8 cellular contexts compared by ENCODE assay signal in the genomic region with DNA sequence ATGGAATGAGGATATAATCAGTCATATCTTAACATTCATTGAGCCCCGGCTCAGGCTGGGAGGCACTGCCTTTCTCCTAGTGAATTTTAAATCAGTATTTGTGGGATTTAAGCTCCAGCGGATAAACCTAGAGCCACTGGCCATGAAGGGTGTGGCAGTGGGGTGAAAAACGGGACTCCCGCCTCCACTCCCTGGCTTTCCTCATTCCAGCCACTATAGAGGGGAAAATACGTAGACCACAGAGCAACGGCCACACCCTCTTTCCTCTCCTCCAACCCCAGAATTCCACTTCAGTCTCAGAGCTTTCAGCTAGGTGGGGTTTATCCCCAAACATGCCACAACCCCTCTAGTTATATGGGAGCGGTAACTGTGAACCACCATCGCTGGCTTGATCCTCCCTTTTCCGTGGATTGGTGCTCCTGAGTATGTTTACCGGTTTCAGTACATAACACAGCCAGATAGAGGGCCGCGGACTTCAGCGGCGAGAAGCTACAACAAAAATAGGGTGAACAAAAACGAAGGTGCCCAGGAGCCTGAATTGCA.
DNase-seq lines count a peak whose midpoint lies in the region; ATAC-seq, FAIRE-seq and TF ChIP-seq lines count a peak whose summit lies in the region.

No MANE protein-coding gene starts in this region.

- peak overlapping the region; percentile 55 for H3K4me3 Mint-ChIP-seq in astrocyte (ENCODE audit: unreplicated experiment)

- no peaks in the 10 kb centered on the region for H3K9me1 ChIP-seq in keratinocyte (ENCODE audit: control insufficient read depth, extremely low read depth, insufficient read depth, low read length)

- H3K36me3 ChIP-seq in astrocyte (ENCODE audit: insufficient read depth, low read length) (peaks cover 8% of the 10 kb centered on the region), keratinocyte (ENCODE audit: control insufficient read depth in 2 of 2, extremely low read depth in 1 of 2, insufficient read depth in 2 of 2, low read length in 2 of 2) (peaks cover 14 to 23% of the 10 kb centered on the region in 2 experiments)

- H3K4me1 Mint-ChIP-seq in astrocyte (ENCODE audit: low read depth, unreplicated experiment): peaks cover 76% of the 10 kb centered on the region

- DNase-seq in NCI-H748 (lab: John Stamatoyannopoulos, UW; ENCODE audit: unreplicated experiment) (peak; percentile 36), NCI-H748 treated with DMSO at 0.1 percent for 48 hours (lab: John Stamatoyannopoulos, UW) (no peak), astrocyte (ENCODE audit: low read depth) (peak; percentile 65), keratinocyte (ENCODE audit: low read depth, low spot score) (no peak)

- H3K4me2 ChIP-seq in astrocyte (ENCODE audit: low read length) (peak overlapping the region; percentile 87), keratinocyte (ENCODE audit: control insufficient read depth, extremely low read depth, insufficient read depth, low read depth, low read length) (peak overlapping the region; percentile 76)

- H3K36me3 Mint-ChIP-seq in astrocyte (ENCODE audit: low read depth, unreplicated experiment): peaks cover 25% of the 10 kb centered on the region

- H3K9me3 Mint-ChIP-seq in astrocyte (ENCODE audit: unreplicated experiment): no peaks in the 10 kb centered on the region

- H3K27me3 ChIP-seq in astrocyte (ENCODE audit: insufficient read depth, low read length) (no peaks in the 10 kb centered on the region), keratinocyte (ENCODE audit: control insufficient read depth, extremely low read depth, insufficient read depth, low read length) (no peaks in the 10 kb centered on the region)

- no peaks in the 10 kb centered on the region for H3K27me3 Mint-ChIP-seq in astrocyte (ENCODE audit: low read depth, unreplicated experiment)

- H3K27ac ChIP-seq in astrocyte (ENCODE audit: low read depth, low read length) (peak overlapping the region; percentile 91), keratinocyte (ENCODE audit: control insufficient read depth, insufficient read depth, low read length) (peak overlapping the region; percentile 74), temporal lobe (ENCODE audit: low read depth, low read length) (peak overlapping the region; percentile 54)

- peak overlapping the region; percentile 46 for H3K4me3 ChIP-seq in astrocyte (ENCODE audit: insufficient read depth, low read depth, low read length)
- H3K4me3 ChIP-seq in keratinocyte (ENCODE audit: control insufficient read depth in 2 of 3, extremely low read depth in 1 of 3, insufficient read depth in 2 of 3, low read depth in 1 of 3, low read length in 3 of 3): peak overlapping the region in 1 of 3 experiments; percentile 53

- H3K9ac ChIP-seq in astrocyte (ENCODE audit: low read length) (peak overlapping the region; percentile 84), keratinocyte (ENCODE audit: control insufficient read depth, extremely low read depth, insufficient read depth, low read length) (peak overlapping the region; percentile 82)

- TF ChIP-seq CTCF in astrocyte (IDR thresholded peaks at IDR 0.05; ENCODE audit: insufficient read depth, low read depth, low read length) (no peak), keratinocyte (optimal IDR thresholded peaks at IDR 0.05 in 1 of 3, IDR thresholded peaks at IDR 0.05 in 1 of 3, conservative IDR thresholded peaks at IDR 0.05 in 1 of 3; ENCODE audit: extremely low read depth in 1 of 3, insufficient read depth in 2 of 3, low read length in 3 of 3) (no peak)

- peak overlapping the region; percentile 96 for H3K27ac Mint-ChIP-seq in astrocyte (ENCODE audit: unreplicated experiment)

- H4K20me1 ChIP-seq in astrocyte (ENCODE audit: insufficient read depth, low read length): no peaks in the 10 kb centered on the region
- H4K20me1 ChIP-seq in keratinocyte (ENCODE audit: control insufficient read depth, extremely low read depth, insufficient read depth, low read length): no peaks in the 10 kb centered on the region

- H3K4me1 ChIP-seq in astrocyte (ENCODE audit: insufficient read depth, low read length) (peaks cover 25% of the 10 kb centered on the region), keratinocyte (ENCODE audit: control insufficient read depth, extremely low read depth, insufficient read depth, low read length) (peaks cover 19% of the 10 kb centered on the region)

- H3K9me3 ChIP-seq in astrocyte (ENCODE audit: insufficient read depth, low read depth, low read length) (no peaks in the 10 kb centered on the region), keratinocyte (ENCODE audit: control insufficient read depth, low read depth, low read length) (no peaks in the 10 kb centered on the region)

- ATAC-seq in HG03025 (IDR thresholded peaks at IDR 0.05; ENCODE audit: low FRiP score, unreplicated experiment) (no peak), HG03432 (IDR thresholded peaks at IDR 0.05; ENCODE audit: unreplicated experiment) (no peak), GM19328 (IDR thresholded peaks at IDR 0.05; ENCODE audit: unreplicated experiment) (no peak)

- H3K79me2 ChIP-seq in astrocyte (ENCODE audit: insufficient read depth, low read length): no peaks in the 10 kb centered on the region
- H3K79me2 ChIP-seq in keratinocyte (ENCODE audit: control insufficient read depth, insufficient read depth, low read length): no peaks in the 10 kb centered on the region

- dilution Hi-C loops in keratinocyte (cut with MboI; ENCODE audit: extremely low pct_ligation_motif_present, low sequenced_read_pairs): no loop called here

- FAIRE-seq in astrocyte (lab: Jason Lieb, UNC) (no peak), keratinocyte (lab: Jason Lieb, UNC) (no peak)

- H2AFZ ChIP-seq in astrocyte (ENCODE audit: low read depth, low read length) (peak overlapping the region; percentile 74), keratinocyte (ENCODE audit: control insufficient read depth, low read length) (peak overlapping the region; percentile 73)

Comparison
In these comparisons a context has a peak if more than half of its experiments do, and no peak if none do; other contexts are left out.
1. DNase-seq: peak in NCI-H748 (single experiment) and astrocyte (single experiment); none in NCI-H748 treated with DMSO at 0.1 percent for 48 hours (single experiment) and keratinocyte (single experiment).
2. Peak in every context shown above with its lines, with median percentiles within 50 percentile points of each other: H3K27ac ChIP-seq.